In genomic region chr2:69358914-69359313, GRCh38 we compare ENCODE assay signal across 27 cellular contexts.
"Had no signal": no experiment of that assay in that cellular context is flagged by ENCODE, and none has a peak within 500 bp of the region (broad histone marks: within the 10 kb centered on the region; RNA-seq: fewer than 3 reads in every experiment).

No MANE protein-coding gene starts in this region.

- H3K4me1 ChIP-seq: adrenal gland, Peyer's patch, SJCRH30 had no signal

- H3K27me3 ChIP-seq: adrenal gland, MG63, Peyer's patch, SJCRH30 had no signal

- H3K9me3 Mint-ChIP-seq: activated naive CD8-positive, alpha-beta T cell treated with anti-CD3 and anti-CD28 coated beads, Interleukin-2, amount 10 ng/mL, durations not matched to agents 7 days and 5 days had no signal

- H3K27me3 Mint-ChIP-seq: activated naive CD8-positive, alpha-beta T cell treated with anti-CD3 and anti-CD28 coated beads, Interleukin-2, amount 10 ng/mL, durations not matched to agents 7 days and 5 days had no signal

- H3K4me3 Mint-ChIP-seq: activated CD8-positive, alpha-beta T cell treated with anti-CD3 and anti-CD28 coated beads, Interleukin-2, amount 10 ng/mL, durations not matched to agents 7 days and 5 days; activated naive CD8-positive, alpha-beta T cell treated with anti-CD3 and anti-CD28 coated beads, Interleukin-2, amount 10 ng/mL, durations not matched to agents 7 days and 5 days had no signal

- H3K4me3 ChIP-seq: adrenal gland, MG63, Peyer's patch, SJCRH30 had no signal

- H3K27ac Mint-ChIP-seq: activated CD8-positive, alpha-beta T cell treated with anti-CD3 and anti-CD28 coated beads, Interleukin-2, amount 10 ng/mL, durations not matched to agents 7 days and 5 days; activated naive CD8-positive, alpha-beta T cell treated with anti-CD3 and anti-CD28 coated beads, Interleukin-2, amount 10 ng/mL, durations not matched to agents 7 days and 5 days had no signal

- ATAC-seq: activated CD4-positive, CD25-positive, alpha-beta regulatory T cell treated with anti-CD3 and anti-CD28 coated beads, Interleukin-2, amount 50 U/mL, for 24 hours; activated CD8-positive, alpha-beta T cell treated with anti-CD3 and anti-CD28 coated beads, Interleukin-2, amount 10 ng/mL, durations not matched to agents 7 days and 5 days had no signal

- H3K9me3 ChIP-seq: adrenal gland, MG63, Peyer's patch, SJCRH30 had no signal

- DNase-seq: activated CD4-positive, alpha-beta T cell treated with anti-CD3 and anti-CD28 coated beads for 4 hours; activated CD4-positive, alpha-beta T cell treated with anti-CD3 and anti-CD28 coated beads, Interleukin-2, amount 50 U/mL, for 4 hours; activated CD8-positive, alpha-beta memory T cell treated with anti-CD3 and anti-CD28 coated beads, Interleukin-2, amount 50 U/mL, for 48 hours; activated CD8-positive, alpha-beta T cell treated with anti-CD3 and anti-CD28 coated beads, Interleukin-2, amount 10 ng/mL, durations not matched to agents 7 days and 5 days; activated naive CD4-positive, alpha-beta T cell treated with anti-CD3 and anti-CD28 coated beads, Interleukin-2, amount 50 U/mL, for 16 hours; activated naive CD8-positive, alpha-beta T cell treated with anti-CD3 and anti-CD28 coated beads, Interleukin-2, amount 10 ng/mL, durations not matched to agents 7 days and 5 days; activated T-cell treated with anti-CD3 and anti-CD28 coated beads, Interleukin-2, amount 50 U/mL, for 1 hour; adrenal gland; anterior cingulate cortex; cerebellar nuclear complex; MG63; MV-4-11; NCI-H1105; NCI-H1436; NCI-H1694 treated with DMSO at 0.1 percent for 48 hours; NCI-H2029 treated with DMSO at 0.1 percent for 48 hours; NCI-H345; NCI-H510A; NCI-H526 treated with DMSO at 0.1 percent for 48 hours; NCI-H82; OCI-M1; Peyer's patch; Right ventricle myocardium superior; SJCRH30; T1000; WERI-Rb-1 had no signal

- H3K4me1 Mint-ChIP-seq: activated naive CD8-positive, alpha-beta T cell treated with anti-CD3 and anti-CD28 coated beads, Interleukin-2, amount 10 ng/mL, durations not matched to agents 7 days and 5 days had no signal
